Comparison of ENCODE assay signal across 18 cellular contexts in the genomic region with DNA sequence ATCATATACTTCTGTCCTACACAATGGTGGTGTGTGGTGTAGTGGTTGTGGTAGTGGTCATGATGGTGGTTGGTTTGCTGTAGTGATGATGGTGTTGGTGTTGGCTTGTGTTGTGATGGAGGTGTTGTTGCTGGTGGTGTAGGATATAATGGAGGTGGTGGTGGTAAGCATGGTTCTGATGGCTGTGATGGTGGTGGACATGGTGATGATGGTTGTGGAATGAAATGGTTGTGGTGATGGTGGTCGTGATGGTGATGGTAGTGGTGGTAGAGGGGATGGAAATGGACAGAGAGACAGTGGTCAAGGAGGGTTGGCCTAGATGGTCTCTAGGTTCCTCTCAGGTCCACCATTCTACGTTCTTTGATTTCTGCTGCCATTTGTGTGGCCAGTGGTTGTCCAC. TPM values are rescaled to one million over a fixed set of nuclear protein-coding genes. Genes with fewer than 3 reads are reported as not detected.
DNase-seq lines count a peak whose midpoint lies in the region; ATAC-seq, FAIRE-seq and TF ChIP-seq lines count a peak whose summit lies in the region.
"Had no signal": no experiment of that assay in that cellular context is flagged by ENCODE, and none has a peak within 500 bp of the region (broad histone marks: within the 10 kb centered on the region; RNA-seq: fewer than 3 reads in every experiment).

No MANE protein-coding gene starts in this region.

- no peaks in the 10 kb centered on the region for H3K79me2 ChIP-seq in K562 (ENCODE audit: control insufficient read depth, insufficient read depth, low read length)

- no peak overlapping the region for H3K18ac ChIP-seq in neuronal stem cell (ENCODE audit: low read length)

- H3K9me3 ChIP-seq in K562 (replicated peaks; ENCODE audit: control insufficient read depth, insufficient read depth, low read depth, low read length) (no peaks in the 10 kb centered on the region), neuronal stem cell (replicated peaks in 1 of 2; ENCODE audit: control insufficient read depth in 2 of 2, insufficient read depth in 1 of 2, low read depth in 1 of 2, low read length in 2 of 2) (no peaks in the 10 kb centered on the region)
- H3K9me3 ChIP-seq: HAP-1 had no signal

- H3K4me1 ChIP-seq in K562 (replicated peaks in 1 of 2; ENCODE audit: control insufficient read depth in 2 of 2, insufficient read depth in 2 of 2, low read length in 2 of 2) (no peaks in the 10 kb centered on the region), neuronal stem cell (ENCODE audit: control insufficient read depth in 2 of 2, insufficient read depth in 1 of 2, low read depth in 1 of 2, low read length in 2 of 2) (peaks cover 0 to 3% of the 10 kb centered on the region in 2 donors)
- H3K4me1 ChIP-seq: HAP-1 had no signal

- no peak overlapping the region for H3K4me3 ChIP-seq in K562
- H3K4me3 ChIP-seq in neuronal stem cell (ENCODE audit: low read length in 2 of 2) = peak overlapping the region in 1 of 2 donors; percentile 44
- H3K4me3 ChIP-seq: GM23338, HAP-1 had no signal

- H3K36me3 ChIP-seq in K562 (ENCODE audit: control insufficient read depth, insufficient read depth, low read length) (no peaks in the 10 kb centered on the region; the same call in 2 of the 3 replicates), neuronal stem cell (replicated peaks in 1 of 2; ENCODE audit: control insufficient read depth in 2 of 2, insufficient read depth in 2 of 2, low read length in 2 of 2) (no peaks in the 10 kb centered on the region)
- H3K36me3 ChIP-seq: HAP-1 had no signal

- no peak overlapping the region for H3K4ac ChIP-seq in neuronal stem cell (ENCODE audit: low read length)

- H3K27me3 ChIP-seq in K562 (ENCODE audit: control insufficient read depth in 2 of 2, insufficient read depth in 2 of 2, low read length in 2 of 2) (peaks cover 22 to 37% of the 10 kb centered on the region in 2 experiments), neuronal stem cell (ENCODE audit: control insufficient read depth in 3 of 3, insufficient read depth in 3 of 3, low read depth in 1 of 3, low read length in 3 of 3) (peaks cover 0 to 30% (median 2%) of the 10 kb centered on the region in 3 experiments)

- H3K27ac ChIP-seq in K562 (ENCODE audit: extremely low read depth, low read depth, low read length) (no peak overlapping the region), neuronal stem cell (replicated peaks; ENCODE audit: low read length) (no peak overlapping the region)

- intact Hi-C loops in K562 (cut with micrococcal nuclease) = no loop called here

- no peak overlapping the region for H4K91ac ChIP-seq in neuronal stem cell (ENCODE audit: low read depth, low read length, poor library complexity)

- WGBS in K562 (ENCODE audit: insufficient coverage, low coverage, missing lambda C conversion rate) = 3% methylated on average over 2 of the region's 2 CpGs
- WGBS in neuronal stem cell (ENCODE audit: extremely low coverage in 2 of 2, insufficient read length in 2 of 2, insufficient replicate concordance in 1 of 2), 2 donors = 100% methylated on average over 1 of the region's 2 CpGs; no CpG with 5 or more reads in 1 of the 2 donors

- no peaks in the 10 kb centered on the region for H3K9me1 ChIP-seq in K562 (ENCODE audit: control insufficient read depth, insufficient read depth, low read length)

- FAIRE-seq in HTR-8/SVneo (lab: Jason Lieb, UNC) = peak; percentile 57
- FAIRE-seq in K562 (lab: Jason Lieb, UNC) = no peak
- peak; percentile 90 for FAIRE-seq in urothelium cell line (lab: Jason Lieb, UNC)
- FAIRE-seq: GM19239, H54 had no signal

- in situ Hi-C loops in K562 (cut with MboI) = no loop called here

- H3K9ac ChIP-seq in K562 (ENCODE audit: insufficient read depth in 1 of 2, low read depth in 2 of 2, low read length in 2 of 2) (no peak overlapping the region), neuronal stem cell (ENCODE audit: low read depth, low read length, poor library complexity) (no peak overlapping the region)

- CTCF ChIA-PET in K562 (lab: Yijun Ruan, JAX; ENCODE audit: low intra/inter-chr PET ratio) = no interaction called here

- H3K14ac ChIP-seq in neuronal stem cell (ENCODE audit: low read length) = peak overlapping the region; percentile 49

- H2AK5ac ChIP-seq in neuronal stem cell (ENCODE audit: low read depth, low read length) = no peak overlapping the region

- no peak overlapping the region for H2BK15ac ChIP-seq in neuronal stem cell (ENCODE audit: low read length)

- H3K79me1 ChIP-seq in neuronal stem cell (ENCODE audit: low read depth, low read length) = no peaks in the 10 kb centered on the region

- H2AFZ ChIP-seq in K562 (ENCODE audit: low read depth, low read length) (no peak overlapping the region), neuronal stem cell (ENCODE audit: low read length) (no peak overlapping the region)
- H2AFZ ChIP-seq: GM23338 had no signal

- H2BK5ac ChIP-seq in neuronal stem cell (ENCODE audit: low read length) = no peak overlapping the region

- POLR2A ChIA-PET in K562 (lab: Yijun Ruan, JAX) = interaction anchor here (1.1 kb wide), 1 partner anchor 12 kb away, joined by 3 read pairs; no protein-coding TSS in a partner anchor

- no peak for ATAC-seq in K562
- ATAC-seq: GM23338 had no signal

- TF ChIP-seq CTCF in K562 (IDR thresholded peaks at IDR 0.05 in 2 of 3, conservative IDR thresholded peaks at IDR 0.05 in 1 of 3; ENCODE audit: insufficient read depth in 2 of 3, low read depth in 1 of 3, low read length in 3 of 3) = no peak

- DNase-seq in HTR-8/SVneo (ENCODE audit: insufficient read length, low spot score) (no peak), K562 (ENCODE audit: extremely low read depth in 1 of 4, low spot score in 3 of 4) (no peak), neuronal stem cell (ENCODE audit: low spot score) (no peak), urothelium cell line (ENCODE audit: low spot score) (no peak), erythroblast (lab: John Stamatoyannopoulos, UW) (no peak), dermis blood vessel endothelial cell (no peak), middle frontal gyrus (ENCODE audit: extremely low spot score, low spot score) (no peak)
- DNase-seq: C1 segment of cervical spinal cord; Calu3; CD4-positive, alpha-beta memory T cell; COR-L47; DMS53; DMS79 treated with DMSO at 0.1 percent for 48 hours; GF-D8 had no signal

- TF ChIP-seq RAD21 in K562 (CRISPR knock-in tag; conservative IDR thresholded peaks at IDR 0.05 in 1 of 2, IDR thresholded peaks at IDR 0.05 in 1 of 2) = no peak

- no peak overlapping the region for H3K4me2 ChIP-seq in K562 (ENCODE audit: insufficient read depth, low read length)
- H3K4me2 ChIP-seq in neuronal stem cell (ENCODE audit: insufficient read depth, low read length, poor library complexity, severe bottlenecking) = no peak overlapping the region
- H3K4me2 ChIP-seq: GM23338 had no signal

- no peak overlapping the region for H3K23ac ChIP-seq in neuronal stem cell (ENCODE audit: low read depth, low read length, poor library complexity)

- no peak overlapping the region for H4K8ac ChIP-seq in neuronal stem cell (ENCODE audit: low read depth, low read length)

- no peak for TF ChIP-seq EP300 in K562 (IDR thresholded peaks at IDR 0.05; ENCODE audit: low read length)

- no peak overlapping the region for H2BK120ac ChIP-seq in neuronal stem cell (ENCODE audit: low read depth, low read length)

- H2BK12ac ChIP-seq in neuronal stem cell (ENCODE audit: low read length) = no peak overlapping the region

- no peak for TF ChIP-seq POLR2A in K562 (conservative IDR thresholded peaks at IDR 0.05)
- no peak for TF ChIP-seq POLR2A in erythroblast (IDR thresholded peaks at IDR 0.05; ENCODE audit: low read length)

- no TSS peak for BruUV-seq in K562 (replicated peaks; lab: Mats Ljungman, UMichigan)

- 0 out of 2 replicates have a peak, but pooled peaks cover 5% of the 10 kb centered on the region for H4K20me1 ChIP-seq in K562 (replicated peaks; ENCODE audit: control insufficient read depth, insufficient read depth, low read length)

TF ChIP-seq in K562, 482 proteins besides CTCF, POLR2A, EP300 and RAD21 (continues in another document):
- TF ChIP-seq NCOA4 (IDR thresholded peaks at IDR 0.05; ENCODE audit: partially characterized antibody) (no peak), FOS (IDR thresholded peaks at IDR 0.05; ENCODE audit: extremely low read depth, insufficient read length) (no peak)

RNA-seq across cellular contexts. Expression of a gene that starts 44.7 kb away (rescaled TPM):
- 9.7 and 14.8 TPM in 2 replicates for total RNA-seq in K562 (2011; cell fraction: chromatin; rRNA removed; ENCODE audit: low replicate concordance)
- total RNA-seq in K562 (2011; cell fraction: nucleolus; rRNA removed) = 11.3 and 11.4 TPM in 2 replicates
- total RNA-seq in K562 (2011; cell fraction: nucleoplasm; rRNA removed) = 12.5 and 13.0 TPM in 2 replicates
- 2.5 and 3.8 TPM in 2 replicates for total RNA-seq in K562 (2014; rRNA removed)
- total RNA-seq in K562 (2014; rRNA removed; fragmentation: Illumina TruSeq; extraction: Trizol) = 3.0 TPM in 2 replicates
- total RNA-seq in K562 (2015; rRNA removed; fragmentation: Illumina TruSeq; extraction: Trizol) = 2.5 and 3.1 TPM in 2 replicates
- 7.3 and 7.8 TPM in 2 replicates for total RNA-seq in K562 (2021)
- 10.2 and 11.5 TPM in 2 replicates for polyA plus RNA-seq in K562 (2011; rRNA removed)
- polyA plus RNA-seq in K562 (2011; cell fraction: cytosol; rRNA removed) = 12.4 and 12.6 TPM in 2 replicates
- 12.2 and 13.2 TPM in 2 replicates for polyA plus RNA-seq in K562 (2011; cell fraction: nucleus; rRNA removed)
- 8.8 and 9.9 TPM in 2 replicates for polyA plus RNA-seq in K562 (2012)
- polyA plus RNA-seq in K562 (2014; fragmentation: Illumina TruSeq; extraction: Trizol) = 5.6 and 6.3 TPM in 2 replicates
- polyA plus RNA-seq in K562 (2014; fragmentation: Nextera tagmentation; extraction: Ambion mirVana) = 1 to 10 TPM; 1.9 to 2.3 TPM
- polyA plus RNA-seq in K562 (2014; rRNA removed) = 9.5 and 11.1 TPM in 2 replicates
- 4.0 and 5.2 TPM in 2 replicates for polyA minus RNA-seq in K562 (2011; rRNA and poly(A)+ RNA removed)
- polyA minus RNA-seq in K562 (2011; cell fraction: cytosol; rRNA and poly(A)+ RNA removed) = 2.8 TPM in 1 of 2 replicates, not detected in the other
- polyA minus RNA-seq in K562 (2011; cell fraction: nucleus; rRNA and poly(A)+ RNA removed) = 1.5 and 3.9 TPM in 2 replicates
- polyA plus RNA-seq in neuronal stem cell (2013, experiment 1 of 2) = 21.0 TPM
- polyA plus RNA-seq in neuronal stem cell (2013, experiment 2 of 2) = 22.3 TPM
- total RNA-seq in dermis blood vessel endothelial cell = not detected in 2 replicates
